In the genomic region with DNA sequence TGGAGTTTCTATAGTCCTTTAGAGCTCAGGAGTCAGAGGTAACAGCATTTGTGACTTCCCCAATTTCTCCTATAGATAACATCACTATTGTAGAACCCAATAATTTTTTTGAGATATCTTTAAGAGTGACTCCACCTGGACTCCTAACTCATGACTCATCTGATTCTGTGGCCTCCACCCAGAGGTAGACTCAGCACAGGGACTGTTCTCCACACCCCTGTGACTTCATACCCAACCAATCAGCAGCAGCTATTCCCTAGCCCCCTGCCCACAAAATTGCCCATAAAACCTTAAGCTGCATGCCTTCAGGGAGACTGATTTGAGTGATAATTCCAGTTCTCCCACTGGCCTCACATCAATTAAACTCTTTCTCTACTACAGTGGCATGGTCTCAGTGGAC, we compare ENCODE assay signal across 22 cellular contexts.
DNase-seq lines count a peak whose midpoint lies in the region; ATAC-seq and TF ChIP-seq lines count a peak whose summit lies in the region.
"Had no signal": no experiment of that assay in that cellular context is flagged by ENCODE, and none has a peak within 500 bp of the region (broad histone marks: within the 10 kb centered on the region; RNA-seq: fewer than 3 reads in every experiment).

No MANE protein-coding gene starts in this region.

- peak overlapping the region; percentile 1 for H3K27ac Mint-ChIP-seq in MCF 10A (ENCODE audit: low read depth, unreplicated experiment)
- H3K27ac Mint-ChIP-seq: CD4-positive, alpha-beta memory T cell; GM23338 had no signal

- H3K9me3 ChIP-seq in breast epithelium (no peaks in the 10 kb centered on the region), mammary epithelial cell (replicated peaks; ENCODE audit: insufficient read depth, low read length) (no peaks in the 10 kb centered on the region), left lung (no peaks in the 10 kb centered on the region), OCI-LY7 (ENCODE audit: low read length) (no peaks in the 10 kb centered on the region)
- H3K9me3 ChIP-seq: HAP-1, SK-N-SH had no signal

- H4K20me1 ChIP-seq in mammary epithelial cell (ENCODE audit: insufficient read depth, low read length) (no peaks in the 10 kb centered on the region), OCI-LY7 (ENCODE audit: insufficient read depth, low read length) (no peaks in the 10 kb centered on the region)
- H4K20me1 ChIP-seq: BLaER1 treated with 17β-estradiol and CSF1 and Interleukin-3, amounts not matched to agents 10 nM and 100 nM had no signal

- H3K27me3 ChIP-seq in breast epithelium (no peaks in the 10 kb centered on the region), mammary epithelial cell (ENCODE audit: insufficient read depth, low read length) (no peaks in the 10 kb centered on the region), left lung (no peaks in the 10 kb centered on the region)
- H3K27me3 ChIP-seq: BLaER1 treated with 17β-estradiol and CSF1 and Interleukin-3, amounts not matched to agents 10 nM and 100 nM had no signal

- CTCF ChIA-PET in MCF 10A (lab: Yijun Ruan, JAX) = interaction anchor here (1.2 kb wide), 1 partner anchor 10 kb away, joined by 4 read pairs; no protein-coding TSS in a partner anchor
- CTCF ChIA-PET in mammary epithelial cell (lab: Charles Lee; ENCODE audit: low non-redundant PET) = no interaction called here
- CTCF ChIA-PET in OCI-LY7 (lab: Charles Lee; ENCODE audit: unreplicated experiment) = no interaction called here

- H3K27ac ChIP-seq in breast epithelium (no peak overlapping the region), mammary epithelial cell (ENCODE audit: insufficient read depth, low read depth, low read length) (no peak overlapping the region), left lung (no peak overlapping the region), OCI-LY7 (ENCODE audit: low read depth, low read length, poor library complexity, severe bottlenecking) (no peak overlapping the region)
- H3K27ac ChIP-seq: 22Rv1; BLaER1 treated with 17β-estradiol and CSF1 and Interleukin-3, amounts not matched to agents 10 nM and 100 nM had no signal

- in situ Hi-C loops in mammary epithelial cell (cut with MboI; ENCODE audit: low sequenced_read_pairs in 2 of 2) = no loop called here

- H3K79me2 ChIP-seq in mammary epithelial cell (ENCODE audit: insufficient read depth, low read length) (no peaks in the 10 kb centered on the region), OCI-LY7 (ENCODE audit: insufficient read depth, low read depth, low read length) (no peaks in the 10 kb centered on the region)

- POLR2A ChIA-PET in MCF 10A (lab: Yijun Ruan, JAX) (interaction anchor here (0.5 kb wide), 1 partner anchor 11 kb away, joined by 3 read pairs; no protein-coding TSS in a partner anchor), OCI-LY7 (lab: Charles Lee) (no interaction called here)

- BruUV-seq in MCF 10A (replicated peaks; lab: Mats Ljungman, UMichigan) (no TSS peak), mammary epithelial cell (replicated peaks; lab: Mats Ljungman, UMichigan) (no TSS peak), OCI-LY7 (replicated peaks; lab: Mats Ljungman, UMichigan) (no TSS peak)

- dilution Hi-C loops in mammary epithelial cell (cut with HindIII; ENCODE audit: low sequenced_read_pairs) = no loop called here

- no peaks in the 10 kb centered on the region for H3K9me3 Mint-ChIP-seq in MCF 10A (ENCODE audit: unreplicated experiment)

- H3K36me3 ChIP-seq in breast epithelium (no peaks in the 10 kb centered on the region), mammary epithelial cell (ENCODE audit: insufficient read depth, low read length) (no peaks in the 10 kb centered on the region), left lung (no peaks in the 10 kb centered on the region), OCI-LY7 (ENCODE audit: insufficient read depth, low read length) (no peaks in the 10 kb centered on the region)
- H3K36me3 ChIP-seq: BLaER1 treated with 17β-estradiol and CSF1 and Interleukin-3, amounts not matched to agents 10 nM and 100 nM; HAP-1 had no signal

- intact Hi-C loops in MCF 10A (cut with micrococcal nuclease) (no loop called here), breast epithelium (cut with DNase I; ENCODE audit: low total_unique reads) (no loop called here), mammary epithelial cell (cut with micrococcal nuclease) (no loop called here), left lung (cut with DNase I) (no loop called here), OCI-LY7 (cut with micrococcal nuclease; ENCODE audit: unreplicated experiment) (no loop called here)

- H3K4me1 Mint-ChIP-seq in MCF 10A (ENCODE audit: insufficient read depth, unreplicated experiment) = peaks cover 5% of the 10 kb centered on the region
- H3K4me1 Mint-ChIP-seq: CD4-positive, alpha-beta memory T cell; GM23338 had no signal

- TF ChIP-seq POLR2A in breast epithelium (IDR thresholded peaks at IDR 0.05) = no peak

- TF ChIP-seq CTCF in MCF 10A (IDR thresholded peaks at IDR 0.05; ENCODE audit: unreplicated experiment) (no peak), breast epithelium (IDR thresholded peaks at IDR 0.05) (no peak), mammary epithelial cell (conservative IDR thresholded peaks at IDR 0.05 in 1 of 2, IDR thresholded peaks at IDR 0.05 in 1 of 2; ENCODE audit: extremely low read depth in 1 of 2, insufficient read depth in 1 of 2, low read depth in 1 of 2, low read length in 2 of 2) (no peak), left lung (IDR thresholded peaks at IDR 0.05) (no peak), OCI-LY7 (conservative IDR thresholded peaks at IDR 0.05; ENCODE audit: low read length) (no peak)

- no peaks in the 10 kb centered on the region for H3K36me3 Mint-ChIP-seq in MCF 10A (ENCODE audit: insufficient read depth, unreplicated experiment)
- H3K36me3 Mint-ChIP-seq: CD4-positive, alpha-beta memory T cell had no signal

- no peaks in the 10 kb centered on the region for H3K9me2 ChIP-seq in OCI-LY7 (ENCODE audit: insufficient read depth, low read length)
- H3K9me2 ChIP-seq: SK-N-SH had no signal

- no peak overlapping the region for H3K4me3 Mint-ChIP-seq in MCF 10A (ENCODE audit: unreplicated experiment)
- H3K4me3 Mint-ChIP-seq: CD4-positive, alpha-beta memory T cell; GM23338 had no signal

- no peak overlapping the region for H3K4me2 ChIP-seq in mammary epithelial cell (ENCODE audit: insufficient read depth, low read depth, low read length)
- no peak overlapping the region for H3K4me2 ChIP-seq in OCI-LY7 (ENCODE audit: low read length)
- H3K4me2 ChIP-seq: BLaER1 treated with 17β-estradiol and CSF1 and Interleukin-3, amounts not matched to agents 10 nM and 100 nM; GM23338; SK-N-SH had no signal

- H3K4me1 ChIP-seq in breast epithelium (no peaks in the 10 kb centered on the region), mammary epithelial cell (ENCODE audit: insufficient read depth, low read length) (peaks cover 5% of the 10 kb centered on the region), left lung (no peaks in the 10 kb centered on the region), OCI-LY7 (ENCODE audit: insufficient read depth, low read length, poor library complexity, severe bottlenecking) (no peaks in the 10 kb centered on the region)
- H3K4me1 ChIP-seq: BLaER1 treated with 17β-estradiol and CSF1 and Interleukin-3, amounts not matched to agents 10 nM and 100 nM; HAP-1 had no signal

- DNase-seq in MCF 10A (ENCODE audit: unreplicated experiment) (peak; percentile 2), breast epithelium (ENCODE audit: low spot score in 2 of 2) (no peak), mammary epithelial cell (peak; percentile 77), kidney glomerular epithelial cell (lab: John Stamatoyannopoulos, UW) (peak; percentile 8), left lung (no peak), NCI-H1417 treated with DMSO at 0.1 percent for 48 hours (lab: John Stamatoyannopoulos, UW) (no peak), OCI-LY7 (ENCODE audit: low spot score) (no peak)
- DNase-seq: CD4-positive, alpha-beta memory T cell; DND-41; Karpas-422; MM.1S; NCI-H1048; NCI-H1436; NCI-H1930; NK-92 treated with Interleukin-12 subunit alpha and Interleukin-12 subunit beta, amount 100 ng/mL, for 24 hours; SHP77 treated with DMSO at 0.1 percent for 48 hours; SK-N-SH had no signal

- H3K9ac ChIP-seq in mammary epithelial cell (ENCODE audit: insufficient read depth, low read length) = no peak overlapping the region
- H3K9ac ChIP-seq: BLaER1 treated with 17β-estradiol and CSF1 and Interleukin-3, amounts not matched to agents 10 nM and 100 nM; SK-N-SH had no signal

- no peaks in the 10 kb centered on the region for H3K27me3 Mint-ChIP-seq in MCF 10A (ENCODE audit: insufficient read depth, unreplicated experiment)
- H3K27me3 Mint-ChIP-seq: CD4-positive, alpha-beta memory T cell had no signal

- H2AFZ ChIP-seq in mammary epithelial cell (ENCODE audit: low read depth, low read length) (no peak overlapping the region), OCI-LY7 (ENCODE audit: low read length) (no peak overlapping the region)
- H2AFZ ChIP-seq: GM23338 had no signal

- ATAC-seq in left lung (no peak), HG02610 (IDR thresholded peaks at IDR 0.05; ENCODE audit: unreplicated experiment) (no peak)
- ATAC-seq: GM23338 had no signal

- H3K4me3 ChIP-seq in breast epithelium (no peak overlapping the region), mammary epithelial cell (replicated peaks in 1 of 3; ENCODE audit: insufficient read depth in 1 of 3, low read depth in 2 of 3, low read length in 3 of 3) (no peak overlapping the region), left lung (no peak overlapping the region), OCI-LY7 (ENCODE audit: low read depth, low read length, poor library complexity, severe bottlenecking) (no peak overlapping the region)
- H3K4me3 ChIP-seq: BLaER1 treated with 17β-estradiol and CSF1 and Interleukin-3, amounts not matched to agents 10 nM and 100 nM; GM23338; HAP-1 had no signal

Comparison
In these comparisons a context has a peak if more than half of its experiments do, and no peak if none do; other contexts are left out.
1. DNase-seq: peak in MCF 10A (single experiment), mammary epithelial cell (single experiment) and kidney glomerular epithelial cell (single experiment); none in breast epithelium (0 of 2), left lung (0 of 2), NCI-H1417 treated with DMSO at 0.1 percent for 48 hours (single experiment) and OCI-LY7 (single experiment).